1 cellular context compared by ENCODE assay signal in the genomic region with DNA sequence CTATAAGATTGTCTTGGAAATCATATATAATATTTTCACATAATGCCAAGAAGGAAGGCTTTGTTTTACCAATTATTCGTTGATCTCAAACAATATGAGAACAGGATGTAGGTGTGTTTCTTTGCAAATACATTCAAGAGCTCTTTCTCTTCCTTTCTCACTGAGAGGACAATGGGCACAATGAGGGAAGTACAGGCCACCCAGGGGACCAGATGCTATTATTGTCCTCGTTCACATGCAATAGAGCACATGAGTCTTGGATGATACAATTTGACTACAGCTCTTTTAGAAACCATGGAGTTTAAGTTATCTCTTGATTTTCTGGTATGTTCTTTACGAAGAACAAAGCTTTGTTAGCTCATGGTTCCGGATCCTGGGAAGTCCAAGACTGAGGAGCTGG.
TF ChIP-seq lines count a peak whose summit lies in the region.

No MANE protein-coding gene starts in this region.

TF ChIP-seq in IMR-90, 13 proteins besides CTCF, POLR2A, EP300 and RAD21:
- no peak for TF ChIP-seq NFE2L2 (IDR thresholded peaks at IDR 0.05; ENCODE audit: low read depth, low read length)
- TF ChIP-seq, protein P1, sequence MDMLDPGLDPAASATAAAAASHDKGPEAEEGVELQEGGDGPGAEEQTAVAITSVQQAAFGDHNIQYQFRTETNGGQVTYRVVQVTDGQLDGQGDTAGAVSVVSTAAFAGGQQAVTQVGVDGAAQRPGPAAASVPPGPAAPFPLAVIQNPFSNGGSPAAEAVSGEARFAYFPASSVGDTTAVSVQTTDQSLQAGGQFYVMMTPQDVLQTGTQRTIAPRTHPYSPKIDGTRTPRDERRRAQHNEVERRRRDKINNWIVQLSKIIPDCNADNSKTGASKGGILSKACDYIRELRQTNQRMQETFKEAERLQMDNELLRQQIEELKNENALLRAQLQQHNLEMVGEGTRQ (IDR thresholded peaks at IDR 0.05; ENCODE audit: low read depth, low read length) = no peak
- TF ChIP-seq RCOR1 (IDR thresholded peaks at IDR 0.05; ENCODE audit: insufficient replicate concordance, low read length) = no peak
- TF ChIP-seq SMC3 (IDR thresholded peaks at IDR 0.05; ENCODE audit: low read depth, low read length) = no peak
- TF ChIP-seq MAFK (IDR thresholded peaks at IDR 0.05; ENCODE audit: low read depth, low read length) = no peak
- TF ChIP-seq FOS (IDR thresholded peaks at IDR 0.05; ENCODE audit: low read depth, low read length) = no peak
- TF ChIP-seq RFX5 (IDR thresholded peaks at IDR 0.05; ENCODE audit: low read depth, low read length) = no peak
- TF ChIP-seq BHLHE40 (IDR thresholded peaks at IDR 0.05; ENCODE audit: low read depth, low read length) = no peak
- no peak for TF ChIP-seq CHD1 (IDR thresholded peaks at IDR 0.05; ENCODE audit: low read depth, low read length)
- no peak for TF ChIP-seq CEBPB (IDR thresholded peaks at IDR 0.05; ENCODE audit: low read depth, low read length)
